ENCODE assay signal across 8 cellular contexts in genomic region chr16:30922420-30922959, GRCh38. TPM values are rescaled to one million over a fixed set of nuclear protein-coding genes. Genes with fewer than 3 reads are reported as not detected.
DNase-seq lines count a peak whose midpoint lies in the region; ATAC-seq, FAIRE-seq and TF ChIP-seq lines count a peak whose summit lies in the region.

No MANE protein-coding gene starts in this region.

- H2AFZ ChIP-seq in mammary epithelial cell (ENCODE audit: low read depth, low read length) = peak overlapping the region; percentile 95

- TF ChIP-seq CTCF in WERI-Rb-1 (IDR thresholded peaks at IDR 0.05; ENCODE audit: low read depth, low read length) (no peak), mammary epithelial cell (conservative IDR thresholded peaks at IDR 0.05 in 1 of 2, IDR thresholded peaks at IDR 0.05 in 1 of 2; ENCODE audit: extremely low read depth in 1 of 2, insufficient read depth in 1 of 2, low read depth in 1 of 2, low read length in 2 of 2) (no peak)

- TSS peak; percentile 50 for BruUV-seq in mammary epithelial cell (replicated peaks; lab: Mats Ljungman, UMichigan)

- FAIRE-seq in A204.1 (lab: Jason Lieb, UNC) = peak; percentile 99

- peak; percentile 99 for DNase-seq in NCI-H2196 (lab: John Stamatoyannopoulos, UW; ENCODE audit: unreplicated experiment)
- peak; percentile 100 for DNase-seq in WERI-Rb-1
- DNase-seq in mammary epithelial cell = peak; percentile 99

- ATAC-seq in GM18868 (IDR thresholded peaks at IDR 0.05; ENCODE audit: unreplicated experiment) (peak; percentile 74), HG03135 (IDR thresholded peaks at IDR 0.05; ENCODE audit: unreplicated experiment) (peak; percentile 66)

- dilution Hi-C loops in mammary epithelial cell (cut with HindIII; ENCODE audit: low sequenced_read_pairs) = no loop called here

- H3K4me3 ChIP-seq in WERI-Rb-1 (ENCODE audit: low read depth, low read length) = peak overlapping the region; percentile 91
- H3K4me3 ChIP-seq in mammary epithelial cell (replicated peaks in 1 of 3; ENCODE audit: insufficient read depth in 1 of 3, low read depth in 2 of 3, low read length in 3 of 3) = peak overlapping the region; percentile 53 to 76 (median 70)
- peak overlapping the region; percentile 90 for H3K4me3 ChIP-seq in iPS-18c (ENCODE audit: insufficient read depth, low read depth, low read length)
- peak overlapping the region; percentile 71 to 95 (median 82) for H3K4me3 ChIP-seq in skeletal muscle tissue (ENCODE audit: low read length in 3 of 3)

- H4K20me1 ChIP-seq in mammary epithelial cell (ENCODE audit: insufficient read depth, low read length) = no peaks in the 10 kb centered on the region

- H3K79me2 ChIP-seq in mammary epithelial cell (ENCODE audit: insufficient read depth, low read length) = peaks cover 14% of the 10 kb centered on the region

- CTCF ChIA-PET in mammary epithelial cell (lab: Charles Lee; ENCODE audit: low non-redundant PET) = no interaction called here

- H3K36me3 ChIP-seq in WERI-Rb-1 (peaks cover 12% of the 10 kb centered on the region), mammary epithelial cell (ENCODE audit: insufficient read depth, low read length) (no peaks in the 10 kb centered on the region), skeletal muscle tissue (ENCODE audit: control insufficient read depth in 3 of 3, insufficient read depth in 3 of 3, low read length in 3 of 3) (peaks cover 0 to 3% (median 2%) of the 10 kb centered on the region in 3 donors)

- no peaks in the 10 kb centered on the region for H3K9me3 ChIP-seq in WERI-Rb-1 (ENCODE audit: severe bottlenecking)
- H3K9me3 ChIP-seq in mammary epithelial cell (replicated peaks; ENCODE audit: insufficient read depth, low read length) = peaks cover 4% of the 10 kb centered on the region
- H3K9me3 ChIP-seq in iPS-18c (ENCODE audit: control insufficient read depth, insufficient read depth, low read length) = peaks cover 3% of the 10 kb centered on the region
- H3K9me3 ChIP-seq in skeletal muscle tissue (ENCODE audit: control insufficient read depth in 3 of 3, low read length in 3 of 3) = no peaks in the 10 kb centered on the region

- WGBS in mammary epithelial cell (ENCODE audit: low coverage, missing lambda C conversion rate) = 2% methylated on average over 34 of the region's 42 CpGs

- H3K27ac ChIP-seq in WERI-Rb-1 (peak overlapping the region; percentile 97), mammary epithelial cell (ENCODE audit: insufficient read depth, low read depth, low read length) (peak overlapping the region; percentile 94), skeletal muscle tissue (ENCODE audit: low read depth, low read length) (peak overlapping the region; percentile 89)

- intact Hi-C loops in mammary epithelial cell (cut with micrococcal nuclease) = loop anchor here (1.0 to 5.0 kb wide), 5 partner anchors 25 to 80 kb away; partner anchors contain the start of genes ORAI3 and SETD1A

- peaks cover 9% of the 10 kb centered on the region for H3K4me1 ChIP-seq in mammary epithelial cell (ENCODE audit: insufficient read depth, low read length)
- peaks cover 10 to 17% (median 11%) of the 10 kb centered on the region in 3 donors for H3K4me1 ChIP-seq in skeletal muscle tissue (ENCODE audit: control insufficient read depth in 3 of 3, insufficient read depth in 3 of 3, low read length in 3 of 3)

- in situ Hi-C loops in mammary epithelial cell (cut with MboI; ENCODE audit: low sequenced_read_pairs in 2 of 2) = no loop called here

- peak overlapping the region; percentile 73 for H3K4me2 ChIP-seq in mammary epithelial cell (ENCODE audit: insufficient read depth, low read depth, low read length)

- H3K27me3 ChIP-seq in WERI-Rb-1 (ENCODE audit: insufficient read depth, low read depth, severe bottlenecking) (no peaks in the 10 kb centered on the region), mammary epithelial cell (ENCODE audit: insufficient read depth, low read length) (no peaks in the 10 kb centered on the region), skeletal muscle tissue (ENCODE audit: control insufficient read depth in 3 of 3, insufficient read depth in 3 of 3, low read length in 3 of 3) (no peaks in the 10 kb centered on the region)

- H3K9ac ChIP-seq in mammary epithelial cell (ENCODE audit: insufficient read depth, low read length) (peak overlapping the region; percentile 94), skeletal muscle tissue (ENCODE audit: low read depth in 1 of 3, low read length in 3 of 3) (peak overlapping the region; percentile 69 to 80 (median 70))

RNA-seq across cellular contexts. Expression of gene FBXL19, which starts 0.9 kb away (rescaled TPM):
- total RNA-seq in mammary epithelial cell (10 to 100 TPM; 18.5 to 24.9 TPM), skeletal muscle tissue (5.2 TPM)
- polyA plus RNA-seq in mammary epithelial cell = 8.4 TPM
- 28.9 TPM for polyA minus RNA-seq in mammary epithelial cell

RNA-seq across cellular contexts. Expression of gene CTF1, which starts 26.1 kb away (rescaled TPM):
- total RNA-seq in mammary epithelial cell (1 to 10 TPM in 1 of 2 donors, under 1 TPM in 1; 0.94 to 2.8 TPM), skeletal muscle tissue (0.52 TPM)
- polyA plus RNA-seq in mammary epithelial cell = 2.1 TPM
- polyA minus RNA-seq in mammary epithelial cell = 3.3 TPM

RNA-seq across cellular contexts. Expression of gene ORAI3, which starts 26.4 kb away (rescaled TPM):
- 10 to 100 TPM; 31.7 to 37.2 TPM for total RNA-seq in mammary epithelial cell
- polyA plus RNA-seq in mammary epithelial cell = 31.2 TPM
- polyA minus RNA-seq in mammary epithelial cell = 29.5 TPM
- 9.4 TPM for total RNA-seq in skeletal muscle tissue

RNA-seq across cellular contexts. Expression of gene BCL7C, which starts 28.6 kb away (rescaled TPM):
- total RNA-seq in mammary epithelial cell = 10 to 100 TPM; 26.1 to 28.5 TPM
- polyA plus RNA-seq in mammary epithelial cell = 22.5 TPM
- 1.7 TPM for polyA minus RNA-seq in mammary epithelial cell
- total RNA-seq in skeletal muscle tissue = 29.7 TPM

RNA-seq across cellular contexts. Expression of gene SETD1A, which starts 35.1 kb away (rescaled TPM):
- total RNA-seq in mammary epithelial cell = 10 to 100 TPM in 1 of 2 donors, 1 to 10 TPM in 1; 8.5 to 14.8 TPM
- polyA plus RNA-seq in mammary epithelial cell = 2.6 TPM
- 10.4 TPM for polyA minus RNA-seq in mammary epithelial cell
- total RNA-seq in skeletal muscle tissue = 3.7 TPM

Comparison
In these comparisons a context has a peak if more than half of its experiments do, and no peak if none do; other contexts are left out.
1. Peak in every context shown above with its lines: DNase-seq, ATAC-seq, H3K4me3 ChIP-seq and H3K27ac ChIP-seq.